In genomic region chr2:9842487-9843228, GRCh38 we compare ENCODE assay signal across 7 cellular contexts. TPM values are rescaled to one million over a fixed set of nuclear protein-coding genes. Genes with fewer than 3 reads are reported as not detected.
DNase-seq lines count a peak whose midpoint lies in the region; ATAC-seq lines count a peak whose summit lies in the region.

No MANE protein-coding gene starts in this region.

- H3K27ac ChIP-seq in HUES64 (ENCODE audit: low read depth, low read length): peak overlapping the region; percentile 93

- no peaks in the 10 kb centered on the region for H3K9me3 Mint-ChIP-seq in activated naive CD8-positive, alpha-beta T cell (ENCODE audit: low read depth)
- no peaks in the 10 kb centered on the region for H3K9me3 Mint-ChIP-seq in stimulated activated naive CD8-positive, alpha-beta T cell treated with anti-CD3 and anti-CD28 coated beads, Interleukin-15, amount 100 ng/mL, for 72 hours

- H3K36me3 Mint-ChIP-seq in activated naive CD8-positive, alpha-beta T cell: peaks cover 3% of the 10 kb centered on the region

- 28% methylated on average over 21 of the region's 21 CpGs for WGBS in HUES64

- H3K4me3 Mint-ChIP-seq in activated naive CD8-positive, alpha-beta T cell: peak overlapping the region; percentile 92
- H3K4me3 Mint-ChIP-seq in stimulated activated naive CD8-positive, alpha-beta T cell treated with anti-CD3 and anti-CD28 coated beads, Interleukin-15, amount 100 ng/mL, for 72 hours: peak overlapping the region; percentile 83 to 88

- H3K27me3 ChIP-seq in HUES64 (ENCODE audit: insufficient read depth, low read length): no peaks in the 10 kb centered on the region

- H3K36me3 ChIP-seq in HUES64 (ENCODE audit: insufficient read depth, low read length): peaks cover 26% of the 10 kb centered on the region

- H3K4me3 ChIP-seq in HUES64 (ENCODE audit: low read length) (peak overlapping the region; percentile 69), iPS-18c (ENCODE audit: insufficient read depth, low read depth, low read length) (peak overlapping the region; percentile 82)

- peak overlapping the region; percentile 94 for H3K27ac Mint-ChIP-seq in activated naive CD8-positive, alpha-beta T cell
- peak overlapping the region; percentile 85 to 99 for H3K27ac Mint-ChIP-seq in stimulated activated naive CD8-positive, alpha-beta T cell treated with anti-CD3 and anti-CD28 coated beads, Interleukin-15, amount 100 ng/mL, for 72 hours

- peak overlapping the region; percentile 90 for H3K9ac ChIP-seq in HUES64 (ENCODE audit: low read depth, low read length)

- no peak for ATAC-seq in stimulated activated naive CD8-positive, alpha-beta T cell treated with anti-CD3 and anti-CD28 coated beads, Interleukin-15, amount 100 ng/mL, for 72 hours
- ATAC-seq in GM18520 (IDR thresholded peaks at IDR 0.05; ENCODE audit: unreplicated experiment): no peak

- peaks cover 6% of the 10 kb centered on the region; the same call in 1 of the 2 replicates for H3K4me1 ChIP-seq in HUES64 (ENCODE audit: insufficient read depth, low read length)

- no peaks in the 10 kb centered on the region for H3K27me3 Mint-ChIP-seq in activated naive CD8-positive, alpha-beta T cell
- peaks cover 8% of the 10 kb centered on the region for H3K27me3 Mint-ChIP-seq in stimulated activated naive CD8-positive, alpha-beta T cell treated with anti-CD3 and anti-CD28 coated beads, Interleukin-15, amount 100 ng/mL, for 72 hours

- DNase-seq in stimulated activated naive CD8-positive, alpha-beta T cell treated with anti-CD3 and anti-CD28 coated beads, Interleukin-15, amount 100 ng/mL, for 72 hours: no peak
- DNase-seq in islet precursor cell (no peak), NCI-H146 (lab: John Stamatoyannopoulos, UW) (no peak)

- H3K4me1 Mint-ChIP-seq in activated naive CD8-positive, alpha-beta T cell (ENCODE audit: low read depth): peaks cover 45% of the 10 kb centered on the region
- H3K4me1 Mint-ChIP-seq in stimulated activated naive CD8-positive, alpha-beta T cell treated with anti-CD3 and anti-CD28 coated beads, Interleukin-15, amount 100 ng/mL, for 72 hours: peaks cover 48% of the 10 kb centered on the region

- H3K9me3 ChIP-seq in HUES64 (ENCODE audit: insufficient read depth, low read depth, low read length) (no peaks in the 10 kb centered on the region), iPS-18c (ENCODE audit: control insufficient read depth, insufficient read depth, low read length) (no peaks in the 10 kb centered on the region)

RNA-seq across cellular contexts. Expression of gene TAF1B, which starts 0.6 kb away (rescaled TPM):
- 29.4 TPM for polyA plus RNA-seq in HUES64 (2013, experiment 1 of 2)
- 30.8 TPM for polyA plus RNA-seq in HUES64 (2013, experiment 2 of 2)
